9 cellular contexts compared by ENCODE assay signal in the genomic region with DNA sequence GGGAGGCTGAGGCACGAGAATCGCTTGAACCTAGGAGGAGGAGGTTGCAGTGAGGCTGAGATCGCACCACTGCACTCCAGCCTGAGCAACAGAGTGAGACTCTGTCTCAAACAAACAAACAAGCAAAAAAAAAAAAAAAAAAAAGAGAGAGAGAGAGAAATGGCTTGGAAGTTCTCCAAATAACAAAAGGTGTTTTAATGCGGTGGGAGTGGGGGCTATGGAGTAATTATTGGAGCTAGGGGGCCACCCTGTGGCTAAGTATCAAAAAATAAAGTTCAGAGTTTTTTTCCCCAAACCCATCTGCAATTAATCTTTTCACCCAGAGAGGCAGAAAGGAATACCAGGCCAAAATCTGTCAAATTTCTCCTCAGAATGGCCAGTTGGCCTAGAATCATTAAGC. TPM values are rescaled to one million over a fixed set of nuclear protein-coding genes. Genes with fewer than 3 reads are reported as not detected.
DNase-seq lines count a peak whose midpoint lies in the region; ATAC-seq, FAIRE-seq and TF ChIP-seq lines count a peak whose summit lies in the region.
"Had no signal": no experiment of that assay in that cellular context is flagged by ENCODE, and none has a peak within 500 bp of the region (broad histone marks: within the 10 kb centered on the region; RNA-seq: fewer than 3 reads in every experiment).

No MANE protein-coding gene starts in this region.

- 0 out of 2 replicates have a peak, but pooled peaks cover 6% of the 10 kb centered on the region for H4K20me1 ChIP-seq in GM23338 (replicated peaks; ENCODE audit: insufficient read depth)

- H3K27me3 Mint-ChIP-seq in GM23338 (ENCODE audit: insufficient read depth, low read depth, poor library complexity), result no peaks in the 10 kb centered on the region

- peak; percentile 13 for TF ChIP-seq CTCF in D721Med (IDR thresholded peaks at IDR 0.05; ENCODE audit: insufficient read depth, missing control alignments)
- TF ChIP-seq CTCF in GM23338 (conservative IDR thresholded peaks at IDR 0.05; ENCODE audit: low read depth in 2 of 2), result peak; percentile 38 to 41; a peak in 3 of 4 replicates
- TF ChIP-seq CTCF in Peyer's patch (IDR thresholded peaks at IDR 0.05), result peak in 4 of 6 experiments; percentile 15 to 22 (median 20)
- TF ChIP-seq CTCF in foreskin fibroblast (IDR thresholded peaks at IDR 0.05; ENCODE audit: low read depth, low read length), result peak; percentile 3
- TF ChIP-seq CTCF in testis (IDR thresholded peaks at IDR 0.05), result no peak

- H3K9me3 Mint-ChIP-seq in GM23338, result no peaks in the 10 kb centered on the region

- H3F3A ChIP-seq in GM23338 (replicated peaks; ENCODE audit: low read depth), result peaks cover 7% of the 10 kb centered on the region

- no peak overlapping the region for H3K4me2 ChIP-seq in GM23338

- H3K9me3 ChIP-seq in Peyer's patch, result no peaks in the 10 kb centered on the region
- no peaks in the 10 kb centered on the region for H3K9me3 ChIP-seq in testis

- H3K36me3 Mint-ChIP-seq in GM23338 (ENCODE audit: low read depth), result peaks cover 19% of the 10 kb centered on the region

- no peaks in the 10 kb centered on the region for H3K9me2 ChIP-seq in GM23338 (ENCODE audit: insufficient read depth)

- H2AFZ ChIP-seq in GM23338, result no peak overlapping the region

- WGBS in testis, 2 donors, result 86 to 90% methylated on average over 4 of the region's 4 CpGs

- TF ChIP-seq POLR2A in Peyer's patch (IDR thresholded peaks at IDR 0.05) (no peak), testis (IDR thresholded peaks at IDR 0.05) (no peak)

- no peak for DNase-seq in D721Med (ENCODE audit: insufficient read length, low spot score)
- no peak for DNase-seq in GM23338 (ENCODE audit: low spot score)
- DNase-seq in Peyer's patch, result no peak
- DNase-seq in foreskin fibroblast, result no peak
- DNase-seq in testis, result no peak
- DNase-seq in middle frontal gyrus (ENCODE audit: extremely low spot score, low spot score), result no peak

- no peak overlapping the region for H3K27ac Mint-ChIP-seq in GM23338

- ATAC-seq in GM23338 (no peak), HG03432 (IDR thresholded peaks at IDR 0.05; ENCODE audit: unreplicated experiment) (no peak), HG03139 (IDR thresholded peaks at IDR 0.05; ENCODE audit: unreplicated experiment) (no peak)

- no peaks in the 10 kb centered on the region for H3K79me2 ChIP-seq in GM23338 (replicated peaks; ENCODE audit: insufficient read depth)

- no peak overlapping the region for H3K4me3 Mint-ChIP-seq in GM23338

- intact Hi-C loops in testis (cut with DNase I; ENCODE audit: low total_unique reads), result no loop called here

- peaks cover 34% of the 10 kb centered on the region for H3K4me1 ChIP-seq in GM23338 (ENCODE audit: insufficient read depth)
- H3K4me1 ChIP-seq in Peyer's patch, result peaks cover 0 to 23% (median 12%) of the 10 kb centered on the region in 4 donors
- peaks cover 9% of the 10 kb centered on the region for H3K4me1 ChIP-seq in testis

- H3K27me3 ChIP-seq in GM23338 (ENCODE audit: insufficient read depth), result no peaks in the 10 kb centered on the region
- H3K27me3 ChIP-seq in Peyer's patch, result no peaks in the 10 kb centered on the region
- no peaks in the 10 kb centered on the region for H3K27me3 ChIP-seq in testis

- H3K4me3 ChIP-seq in GM23338 (no peak overlapping the region), Peyer's patch (no peak overlapping the region), foreskin fibroblast (ENCODE audit: low read depth in 1 of 2, low read length in 2 of 2) (no peak overlapping the region), testis (no peak overlapping the region)

- H3K27ac ChIP-seq in GM23338 (ENCODE audit: low read depth), result no peak overlapping the region
- H3K27ac ChIP-seq in Peyer's patch, result peak overlapping the region in 1 of 4 donors; percentile 3
- no peak overlapping the region for H3K27ac ChIP-seq in testis

- FAIRE-seq in D721Med (lab: Jason Lieb, UNC), result no peak
- FAIRE-seq: keratinocyte had no signal

- H3K4me1 Mint-ChIP-seq in GM23338, result peaks cover 42% of the 10 kb centered on the region

- H3K36me3 ChIP-seq in GM23338 (ENCODE audit: insufficient read depth) (no peaks in the 10 kb centered on the region), Peyer's patch (no peaks in the 10 kb centered on the region), testis (ENCODE audit: low read depth, missing control alignments) (no peaks in the 10 kb centered on the region)

TF ChIP-seq in GM23338, 12 proteins besides CTCF, POLR2A, EP300 and RAD21 (continues in another document):
- TF ChIP-seq STAT1 (IDR thresholded peaks at IDR 0.05; ENCODE audit: unreplicated experiment), result no peak
- TF ChIP-seq POLR2AphosphoS5 (IDR thresholded peaks at IDR 0.05; ENCODE audit: low read depth), result no peak
- TF ChIP-seq, protein P1, sequence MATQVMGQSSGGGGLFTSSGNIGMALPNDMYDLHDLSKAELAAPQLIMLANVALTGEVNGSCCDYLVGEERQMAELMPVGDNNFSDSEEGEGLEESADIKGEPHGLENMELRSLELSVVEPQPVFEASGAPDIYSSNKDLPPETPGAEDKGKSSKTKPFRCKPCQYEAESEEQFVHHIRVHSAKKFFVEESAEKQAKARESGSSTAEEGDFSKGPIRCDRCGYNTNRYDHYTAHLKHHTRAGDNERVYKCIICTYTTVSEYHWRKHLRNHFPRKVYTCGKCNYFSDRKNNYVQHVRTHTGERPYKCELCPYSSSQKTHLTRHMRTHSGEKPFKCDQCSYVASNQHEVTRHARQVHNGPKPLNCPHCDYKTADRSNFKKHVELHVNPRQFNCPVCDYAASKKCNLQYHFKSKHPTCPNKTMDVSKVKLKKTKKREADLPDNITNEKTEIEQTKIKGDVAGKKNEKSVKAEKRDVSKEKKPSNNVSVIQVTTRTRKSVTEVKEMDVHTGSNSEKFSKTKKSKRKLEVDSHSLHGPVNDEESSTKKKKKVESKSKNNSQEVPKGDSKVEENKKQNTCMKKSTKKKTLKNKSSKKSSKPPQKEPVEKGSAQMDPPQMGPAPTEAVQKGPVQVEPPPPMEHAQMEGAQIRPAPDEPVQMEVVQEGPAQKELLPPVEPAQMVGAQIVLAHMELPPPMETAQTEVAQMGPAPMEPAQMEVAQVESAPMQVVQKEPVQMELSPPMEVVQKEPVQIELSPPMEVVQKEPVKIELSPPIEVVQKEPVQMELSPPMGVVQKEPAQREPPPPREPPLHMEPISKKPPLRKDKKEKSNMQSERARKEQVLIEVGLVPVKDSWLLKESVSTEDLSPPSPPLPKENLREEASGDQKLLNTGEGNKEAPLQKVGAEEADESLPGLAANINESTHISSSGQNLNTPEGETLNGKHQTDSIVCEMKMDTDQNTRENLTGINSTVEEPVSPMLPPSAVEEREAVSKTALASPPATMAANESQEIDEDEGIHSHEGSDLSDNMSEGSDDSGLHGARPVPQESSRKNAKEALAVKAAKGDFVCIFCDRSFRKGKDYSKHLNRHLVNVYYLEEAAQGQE (IDR thresholded peaks at IDR 0.05; ENCODE audit: unreplicated experiment), result no peak
- TF ChIP-seq EZH2 (IDR thresholded peaks at IDR 0.05; ENCODE audit: low read depth, unreplicated experiment), result no peak

RNA-seq across cellular contexts. Expression of a gene that starts 23.0 kb away (rescaled TPM):
- total RNA-seq in GM23338 (2014; rRNA removed; shearing (Covaris generic)), result 20.7 and 24.4 TPM in 2 replicates
- polyA plus RNA-seq in GM23338 (2016; fragmentation: Nextera tagmentation; extraction: Ambion mirVana) (11.8 and 13.0 TPM in 2 replicates), testis (ENCODE audit: insufficient read depth, low read depth, low replicate concordance) (13.3 TPM)
- total RNA-seq in Peyer's patch (10 to 100 TPM in 3 of 4 donors, 1 to 10 TPM in 1; 5.4 to 18.2 (median 14.7) TPM), testis (10 to 100 TPM; 25.9 to 28.2 TPM)

RNA-seq across cellular contexts. Expression of a gene that starts 44.0 kb away (rescaled TPM):
- 2.2 and 2.7 TPM in 2 replicates for total RNA-seq in GM23338 (2014; rRNA removed; shearing (Covaris generic))
- polyA plus RNA-seq in GM23338 (2016; fragmentation: Nextera tagmentation; extraction: Ambion mirVana), result 1.3 TPM in 2 replicates
- total RNA-seq in Peyer's patch, result 10 to 100 TPM in 1 of 4 donors, 1 to 10 TPM in 3; 2.7 to 12.4 (median 3.4) TPM
- total RNA-seq in testis, result 10 to 100 TPM; 14.3 to 17.8 TPM
- polyA plus RNA-seq in testis (ENCODE audit: insufficient read depth, low read depth, low replicate concordance), result 28.5 TPM

Comparison
In these comparisons a context has a peak if more than half of its experiments do, and no peak if none do; other contexts are left out.
1. CTCF ChIP-seq: peak in D721Med (single experiment), GM23338 (2 of 2), Peyer's patch (4 of 6) and foreskin fibroblast (single experiment); none in testis (0 of 3).